ENCODE assay signal across 15 cellular contexts in genomic region chr4:105179539-105180401, GRCh38. TPM values are rescaled to one million over a fixed set of nuclear protein-coding genes. Genes with fewer than 3 reads are reported as not detected.
DNase-seq lines count a peak whose midpoint lies in the region; ATAC-seq, FAIRE-seq and TF ChIP-seq lines count a peak whose summit lies in the region.
"Had no signal": no experiment of that assay in that cellular context is flagged by ENCODE, and none has a peak within 500 bp of the region (broad histone marks: within the 10 kb centered on the region; RNA-seq: fewer than 3 reads in every experiment).

No MANE protein-coding gene starts in this region.

- no peak for FAIRE-seq in GM12878 (lab: Jason Lieb, UNC)

- no peaks in the 10 kb centered on the region for H3K4me1 ChIP-seq in GM12878 (ENCODE audit: control insufficient read depth, insufficient read depth, low read length)
- H3K4me1 ChIP-seq in esophagus muscularis mucosa, result peaks cover 13 to 40% (median 28%) of the 10 kb centered on the region in 4 donors
- H3K4me1 ChIP-seq: ascending aorta had no signal

- H3K9me3 ChIP-seq in GM12878 (replicated peaks; ENCODE audit: control insufficient read depth, insufficient read depth, low read length) (peaks cover 9% of the 10 kb centered on the region; the same call in 2 of the 3 replicates), esophagus muscularis mucosa (no peaks in the 10 kb centered on the region)
- H3K9me3 ChIP-seq: ascending aorta, suprapubic skin had no signal

- no peak overlapping the region for H3K4me2 ChIP-seq in GM12878 (ENCODE audit: control insufficient read depth, insufficient read depth)

- intact Hi-C loops in GM12878 (cut with micrococcal nuclease; ENCODE audit: unreplicated experiment) (no loop called here), esophagus muscularis mucosa (cut with DNase I) (no loop called here)

- H3K79me2 ChIP-seq in GM12878 (ENCODE audit: control insufficient read depth, insufficient read depth, low read length), result peaks cover 28% of the 10 kb centered on the region

- ATAC-seq in GM12878 (peak; percentile 82), GM19324 (IDR thresholded peaks at IDR 0.05; ENCODE audit: low FRiP score, unreplicated experiment) (no peak), GM19351 (IDR thresholded peaks at IDR 0.05; ENCODE audit: unreplicated experiment) (no peak), HG02970 (IDR thresholded peaks at IDR 0.05; ENCODE audit: low FRiP score, unreplicated experiment) (no peak)

- CTCF ChIA-PET in GM12878 (lab: Yijun Ruan, JAX), result interaction anchor here (0.6 kb wide), 1 partner anchor 289 kb away, joined by 3 read pairs; no protein-coding TSS in a partner anchor

- TF ChIP-seq EP300 in GM12878 (IDR thresholded peaks at IDR 0.05; ENCODE audit: borderline replicate concordance in 1 of 2, control insufficient read depth in 1 of 2, low read depth in 2 of 2, low read length in 2 of 2) (no peak), esophagus muscularis mucosa (IDR thresholded peaks at IDR 0.05) (no peak)

- no peaks in the 10 kb centered on the region for H4K20me1 ChIP-seq in GM12878 (ENCODE audit: control insufficient read depth, insufficient read depth)

- no TSS peak for BruUV-seq in GM12878 (replicated peaks; lab: Mats Ljungman, UMichigan)

- H3K9me3 Mint-ChIP-seq in HFFc6, result no peaks in the 10 kb centered on the region

- H3K4me3 ChIP-seq in GM12878 (no peak overlapping the region), esophagus muscularis mucosa (no peak overlapping the region)
- H3K4me3 ChIP-seq: ascending aorta, suprapubic skin had no signal

- no peak for TF ChIP-seq RAD21 in GM12878 (IDR thresholded peaks at IDR 0.05; ENCODE audit: insufficient read depth, low read depth, low read length)

- H3K4me1 Mint-ChIP-seq in HFFc6 (ENCODE audit: low read depth), result peaks cover 36% of the 10 kb centered on the region

- H3K27me3 ChIP-seq in GM12878 (replicated peaks in 1 of 2; ENCODE audit: control insufficient read depth in 2 of 2, insufficient read depth in 2 of 2, low read length in 1 of 2), result no peaks in the 10 kb centered on the region
- no peaks in the 10 kb centered on the region for H3K27me3 ChIP-seq in esophagus muscularis mucosa
- H3K27me3 ChIP-seq: ascending aorta, suprapubic skin had no signal

- no peak overlapping the region for H3K4me3 Mint-ChIP-seq in HFFc6
- H3K4me3 Mint-ChIP-seq: dendritic cell treated with granulocyte-macrophage colony-stimulating factor and Interleukin-4, amounts not matched to agents 40 ng/mL and 50 ng/mL, for 4 days had no signal

- H2AFZ ChIP-seq in GM12878 (ENCODE audit: control insufficient read depth, low read depth, low read length), result no peak overlapping the region

- no peak for TF ChIP-seq POLR2A in GM12878 (IDR thresholded peaks at IDR 0.05; ENCODE audit: low read depth, low read length)
- no peak for TF ChIP-seq POLR2A in esophagus muscularis mucosa (IDR thresholded peaks at IDR 0.05; ENCODE audit: low read depth)

- H3K27ac Mint-ChIP-seq in HFFc6, result no peak overlapping the region

- peaks cover 0 to 3% of the 10 kb centered on the region in 2 experiments; a peak in 2 of 4 replicates for H3K36me3 ChIP-seq in GM12878 (ENCODE audit: control insufficient read depth in 2 of 2, insufficient read depth in 2 of 2, low read length in 1 of 2)
- no peaks in the 10 kb centered on the region for H3K36me3 ChIP-seq in esophagus muscularis mucosa
- H3K36me3 ChIP-seq: ascending aorta, suprapubic skin had no signal

- H3K27ac ChIP-seq in GM12878 (ENCODE audit: control insufficient read depth, insufficient read depth), result no peak overlapping the region
- no peak overlapping the region for H3K27ac ChIP-seq in esophagus muscularis mucosa (replicated peaks in 1 of 4)
- H3K27ac ChIP-seq: ascending aorta, suprapubic skin had no signal

- H3K36me3 Mint-ChIP-seq in HFFc6 (ENCODE audit: low read depth), result peaks cover 21% of the 10 kb centered on the region

- POLR2A ChIA-PET in GM12878 (lab: Charles Lee), result interaction anchor here (1.2 to 1.4 kb wide), 2 partner anchors 16 to 36 kb away, joined by 3 read pairs; no protein-coding TSS in a partner anchor

- no peaks in the 10 kb centered on the region; the same call in 1 of the 2 replicates for H3K27me3 Mint-ChIP-seq in HFFc6 (ENCODE audit: insufficient read depth)
- H3K27me3 Mint-ChIP-seq: dendritic cell treated with granulocyte-macrophage colony-stimulating factor and Interleukin-4, amounts not matched to agents 40 ng/mL and 50 ng/mL, for 4 days had no signal

- no peak for TF ChIP-seq CTCF in HFFc6 (IDR thresholded peaks at IDR 0.05)
- TF ChIP-seq CTCF in GM12878 (IDR thresholded peaks at IDR 0.05 in 2 of 3, conservative IDR thresholded peaks at IDR 0.05 in 1 of 3; ENCODE audit: control insufficient read depth in 2 of 3, extremely low read depth in 1 of 3, insufficient read depth in 1 of 3, low read depth in 3 of 3, low read length in 3 of 3), result no peak
- no peak for TF ChIP-seq CTCF in esophagus muscularis mucosa (IDR thresholded peaks at IDR 0.05)

- DNase-seq in EL (peak; percentile 23), HFFc6 (peak; percentile 2), GM12878 (ENCODE audit: low read depth, low spot score) (no peak), mucosa of gallbladder (ENCODE audit: low spot score) (peak; percentile 18), esophagus muscularis mucosa (ENCODE audit: extremely low spot score) (no peak)
- DNase-seq: activated CD8-positive, alpha-beta memory T cell treated with anti-CD3 and anti-CD28 coated beads for 24 hours; NCI-H1105 treated with DMSO at 0.1 percent for 48 hours; NCI-H446 treated with DMSO at 0.1 percent for 48 hours; occipital lobe had no signal

- RAD21 ChIA-PET in GM12878 (lab: Charles Lee; ENCODE audit: unreplicated experiment), result interaction anchor here (0.9 to 1.1 kb wide), 2 partner anchors 20 to 23 kb away, joined by 3 read pairs; no protein-coding TSS in a partner anchor

- H3K9ac ChIP-seq in GM12878 (ENCODE audit: control insufficient read depth, insufficient read depth, low read length), result no peak overlapping the region

- in situ Hi-C loops in GM12878 (cut with MboI), result no loop called here

- SMC1A ChIA-PET in GM12878 (lab: Charles Lee; ENCODE audit: uncharacterized antibody, unreplicated experiment), result interaction anchor here (0.9 to 5.1 kb wide), 3 partner anchors 14 to 18 kb away, joined by 3 to 21 read pairs (median 5); no protein-coding TSS in a partner anchor

TF ChIP-seq in GM12878, 131 proteins besides CTCF, POLR2A, EP300 and RAD21:
- peak; percentile 77 for TF ChIP-seq NR2F1 (conservative IDR thresholded peaks at IDR 0.05)
- TF ChIP-seq ATF7 (IDR thresholded peaks at IDR 0.05; ENCODE audit: low read depth), result 0 out of 2 replicates have a peak, but pooled peaks have one; percentile 39
- peak in 1 of 2 experiments; percentile 11; a peak in 1 of 4 replicates for TF ChIP-seq BHLHE40 (IDR thresholded peaks at IDR 0.05; ENCODE audit: borderline replicate concordance in 1 of 2, low read depth in 2 of 2, low read length in 1 of 2)
- TF ChIP-seq BACH1 (IDR thresholded peaks at IDR 0.05; ENCODE audit: borderline replicate concordance), result no peak
- TF ChIP-seq, protein P1, sequence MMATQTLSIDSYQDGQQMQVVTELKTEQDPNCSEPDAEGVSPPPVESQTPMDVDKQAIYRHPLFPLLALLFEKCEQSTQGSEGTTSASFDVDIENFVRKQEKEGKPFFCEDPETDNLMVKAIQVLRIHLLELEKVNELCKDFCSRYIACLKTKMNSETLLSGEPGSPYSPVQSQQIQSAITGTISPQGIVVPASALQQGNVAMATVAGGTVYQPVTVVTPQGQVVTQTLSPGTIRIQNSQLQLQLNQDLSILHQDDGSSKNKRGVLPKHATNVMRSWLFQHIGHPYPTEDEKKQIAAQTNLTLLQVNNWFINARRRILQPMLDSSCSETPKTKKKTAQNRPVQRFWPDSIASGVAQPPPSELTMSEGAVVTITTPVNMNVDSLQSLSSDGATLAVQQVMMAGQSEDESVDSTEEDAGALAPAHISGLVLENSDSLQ (IDR thresholded peaks at IDR 0.05), result 0 out of 2 replicates have a peak, but pooled peaks have one; percentile 23

RNA-seq across cellular contexts. Expression of gene TET2, which starts 33.1 kb away (rescaled TPM):
- 10 to 100 TPM in 3 of 6 experiments, 1 to 10 TPM in 3; 7.8 to 11.2 (median 9.9) TPM for total RNA-seq in HFFc6 (2021; fragmentation: NEBNext Ultra II Directional; extraction: Animal tissue kit (Norgen Biotek cat#: 25700))
- 303 and 314 TPM in 2 replicates for total RNA-seq in GM12878 (2013; cell fraction: nucleolus; rRNA removed)
- total RNA-seq in GM12878 (2014; rRNA removed) (39.5 and 50.8 TPM in 2 replicates), GM12878 (2014; rRNA removed; fragmentation: Illumina TruSeq; extraction: Trizol) (49.0 TPM in 2 replicates), GM12878 (2021) (42.9 and 44.4 TPM in 2 replicates), mucosa of gallbladder (17.6 TPM), esophagus muscularis mucosa (10 to 100 TPM; 22.0 to 31.5 (median 28.0) TPM)
- 6.6 TPM for polyA plus RNA-seq in GM12878 (2011; ENCODE audit: low read depth)
- polyA plus RNA-seq in GM12878 (2011; rRNA removed) (21.1 and 23.4 TPM in 2 replicates), GM12878 (2014; fragmentation: Illumina TruSeq; extraction: Trizol) (25.7 and 29.4 TPM in 2 replicates), GM12878 (2014; fragmentation: Nextera tagmentation; extraction: Ambion mirVana) (1 to 10 TPM; 3.7 to 6.6 TPM), GM12878 (2014; rRNA removed) (16.0 and 18.5 TPM in 2 replicates), GM12878 (2016; fragmentation: Nextera tagmentation; extraction: Ambion mirVana) (10 to 100 TPM; 29.3 to 29.7 TPM)
- 9.7 and 10.7 TPM in 2 replicates for polyA plus RNA-seq in GM12878 (2011; cell fraction: cytosol; rRNA removed)
- 27.5 and 39.0 TPM in 2 replicates for polyA plus RNA-seq in GM12878 (2011; cell fraction: nucleus; rRNA removed)
- 10.1 and 13.3 TPM in 2 replicates for polyA plus RNA-seq in GM12878 (2012)
- polyA minus RNA-seq in GM12878 (2011; rRNA and poly(A)+ RNA removed), result 108 and 145 TPM in 2 replicates
- polyA minus RNA-seq in GM12878 (2011; cell fraction: cytosol; rRNA and poly(A)+ RNA removed), result 17.4 and 17.9 TPM in 2 replicates
- polyA minus RNA-seq in GM12878 (2011; cell fraction: nucleus; rRNA and poly(A)+ RNA removed), result 140 and 183 TPM in 2 replicates

Comparison
In these comparisons a context has a peak if more than half of its experiments do, and no peak if none do; other contexts are left out.
1. DNase-seq: peak in EL (single experiment), HFFc6 (single experiment) and mucosa of gallbladder (single experiment); none in GM12878 (single experiment) and esophagus muscularis mucosa (single experiment).